ENCODE assay signal across 32 cellular contexts in the genomic region with DNA sequence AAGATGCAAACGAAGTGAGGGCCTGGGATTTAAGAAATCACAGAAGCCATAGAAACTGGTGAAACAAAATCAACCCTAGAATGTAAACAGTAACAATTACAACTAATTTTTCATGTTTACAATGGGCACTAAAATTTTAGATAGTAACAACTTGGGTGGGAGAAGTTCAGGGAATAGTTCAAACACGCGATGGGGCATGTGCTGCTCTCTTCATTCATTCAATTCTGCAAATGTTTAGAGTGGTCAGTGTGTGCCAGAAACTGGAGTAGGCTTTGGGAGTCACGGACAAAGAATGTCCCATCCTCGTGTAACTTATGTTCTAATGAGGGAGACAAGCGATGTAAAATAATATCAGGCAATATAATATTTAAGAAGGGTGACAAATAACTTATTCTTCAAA.
"Had no signal": no experiment of that assay in that cellular context is flagged by ENCODE, and none has a peak within 500 bp of the region (broad histone marks: within the 10 kb centered on the region; RNA-seq: fewer than 3 reads in every experiment).

No MANE protein-coding gene starts in this region.

- DNase-seq: Karpas-422, Kasumi-1, MG63, MM.1S, MV-4-11, NCI-H1048, NCI-H1092, NCI-H1092 treated with DMSO at 0.1 percent for 48 hours, NCI-H1105, NCI-H1105 treated with DMSO at 0.1 percent for 48 hours, NCI-H1417 treated with DMSO at 0.1 percent for 48 hours, NCI-H1436, NCI-H1436 treated with DMSO at 0.1 percent for 48 hours, NCI-H146, NCI-H1694, NCI-H1694 treated with DMSO at 0.1 percent for 48 hours, NCI-H187 treated with DMSO at 0.1 percent for 48 hours, NCI-H1930, NCI-H2029, NCI-H2029 treated with DMSO at 0.1 percent for 48 hours, NCI-H2081, NCI-H2081 treated with DMSO at 0.1 percent for 48 hours, NCI-H2107, NCI-H2171, NCI-H2171 treated with DMSO at 0.1 percent for 48 hours, NCI-H2227 treated with DMSO at 0.1 percent for 48 hours, NCI-H226, NCI-H446, NCI-H446 treated with DMSO at 0.1 percent for 48 hours, NCI-H510A, NCI-H510A treated with DMSO at 0.1 percent for 48 hours, NCI-H524 had no signal

- H3K4me3 ChIP-seq: MG63 had no signal

- H3K9me3 ChIP-seq: MG63 had no signal

- H3K27me3 ChIP-seq: MG63 had no signal
